22 cellular contexts compared by ENCODE assay signal in the genomic region with DNA sequence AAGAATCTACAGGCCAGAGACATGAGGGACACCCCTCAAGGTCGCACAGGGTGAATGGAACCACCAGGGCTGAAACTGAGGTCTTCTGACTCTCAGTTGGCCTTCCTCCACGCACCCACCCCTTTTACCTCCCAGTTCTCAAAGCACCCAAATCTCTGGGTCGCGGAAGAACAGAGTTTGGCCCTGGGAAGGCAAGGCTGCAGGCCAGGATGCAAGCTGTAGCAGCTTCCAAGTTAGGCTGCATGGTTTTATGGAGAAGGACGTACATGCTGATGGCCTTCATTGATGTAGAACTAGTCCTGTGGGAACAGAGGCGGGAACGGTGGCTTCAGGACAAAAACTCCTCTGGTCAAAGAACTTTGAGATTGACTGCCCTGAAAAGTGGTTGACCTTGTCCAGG.
DNase-seq lines count a peak whose midpoint lies in the region; ATAC-seq and TF ChIP-seq lines count a peak whose summit lies in the region.
"Had no signal": no experiment of that assay in that cellular context is flagged by ENCODE, and none has a peak within 500 bp of the region (broad histone marks: within the 10 kb centered on the region; RNA-seq: fewer than 3 reads in every experiment).

No MANE protein-coding gene starts in this region.

- no peaks in the 10 kb centered on the region for H3K36me3 Mint-ChIP-seq in glutamatergic neuron (ENCODE audit: unreplicated experiment)
- H3K36me3 Mint-ChIP-seq: CD4-positive, CD25-positive, alpha-beta regulatory T cell had no signal

- peaks cover 7% of the 10 kb centered on the region for H3K4me1 Mint-ChIP-seq in glutamatergic neuron (ENCODE audit: low read depth, unreplicated experiment)

- H3K27me3 Mint-ChIP-seq in glutamatergic neuron (ENCODE audit: unreplicated experiment), result peaks cover 4% of the 10 kb centered on the region
- H3K27me3 Mint-ChIP-seq: CD4-positive, CD25-positive, alpha-beta regulatory T cell had no signal

- no peak overlapping the region for H3K4me3 Mint-ChIP-seq in glutamatergic neuron (ENCODE audit: unreplicated experiment)
- H3K4me3 Mint-ChIP-seq: CD4-positive, CD25-positive, alpha-beta regulatory T cell; H9 had no signal

- no peak for TF ChIP-seq POLR2A in testis (IDR thresholded peaks at IDR 0.05)

- 88 to 89% methylated on average over 7 of the region's 7 CpGs for WGBS in testis, 2 donors

- peaks cover 2% of the 10 kb centered on the region for H3K9me3 Mint-ChIP-seq in glutamatergic neuron (ENCODE audit: unreplicated experiment)
- H3K9me3 Mint-ChIP-seq: H9 had no signal

- no peaks in the 10 kb centered on the region for H3K36me3 ChIP-seq in testis (ENCODE audit: low read depth, missing control alignments)
- H3K36me3 ChIP-seq: BLaER1 had no signal

- intact Hi-C loops in cardiac septum (cut with DNase I) (no loop called here), Right ventricle myocardium superior (cut with DNase I) (no loop called here), testis (cut with DNase I; ENCODE audit: low total_unique reads) (no loop called here)

- no peak for ATAC-seq in Right ventricle myocardium superior (ENCODE audit: poor library complexity)
- ATAC-seq in HG03045 (IDR thresholded peaks at IDR 0.05; ENCODE audit: unreplicated experiment), result no peak
- ATAC-seq in GM21737 (IDR thresholded peaks at IDR 0.05; ENCODE audit: unreplicated experiment), result no peak
- ATAC-seq: HepG2, Right ventricle myocardium inferior had no signal

- no peak for TF ChIP-seq CTCF in glutamatergic neuron (IDR thresholded peaks at IDR 0.05; ENCODE audit: partially characterized antibody, unreplicated experiment)
- no peak for TF ChIP-seq CTCF in testis (IDR thresholded peaks at IDR 0.05)

- no peaks in the 10 kb centered on the region for H3K4me1 ChIP-seq in testis

- no peak overlapping the region for H3K4me3 ChIP-seq in testis
- H3K4me3 ChIP-seq: BLaER1, PC-9 had no signal

- no peak overlapping the region for H3K27ac ChIP-seq in testis
- H3K27ac ChIP-seq: BLaER1, PC-9 had no signal

- peak; percentile 43 for DNase-seq in cardiac septum (ENCODE audit: low spot score)
- DNase-seq in Right ventricle myocardium superior, result no peak
- peak; percentile 20 for DNase-seq in activated CD8-positive, alpha-beta memory T cell treated with anti-CD3 and anti-CD28 coated beads, Interleukin-2, amount 50 U/mL, for 48 hours
- no peak for DNase-seq in glutamatergic neuron
- peak; percentile 10 for DNase-seq in testis
- DNase-seq in central memory CD4-positive, alpha-beta T cell, result no peak
- DNase-seq: CD4-positive, CD25-positive, alpha-beta regulatory T cell; H9; Karpas-422; NCI-H1092 treated with DMSO at 0.1 percent for 48 hours; NCI-H146; NCI-H1930; NCI-H446 treated with DMSO at 0.1 percent for 48 hours; NCI-H526; NCI-H82; NK-92 treated with Interleukin-12 subunit alpha and Interleukin-12 subunit beta, amount 100 ng/mL, for 24 hours; PC-9 had no signal

- H3K27me3 ChIP-seq in testis, result no peaks in the 10 kb centered on the region
- H3K27me3 ChIP-seq: BLaER1 had no signal

- H3K27ac Mint-ChIP-seq in glutamatergic neuron (ENCODE audit: unreplicated experiment), result peak overlapping the region; percentile 39
- H3K27ac Mint-ChIP-seq: CD4-positive, CD25-positive, alpha-beta regulatory T cell; H9 had no signal

- no peaks in the 10 kb centered on the region for H3K9me3 ChIP-seq in testis
- H3K9me3 ChIP-seq: BLaER1 had no signal

Comparison
In these comparisons a context has a peak if more than half of its experiments do, and no peak if none do; other contexts are left out.
1. DNase-seq: peak in cardiac septum (single experiment), activated CD8-positive, alpha-beta memory T cell treated with anti-CD3 and anti-CD28 coated beads, Interleukin-2, amount 50 U/mL, for 48 hours (single experiment) and testis (single experiment); none in Right ventricle myocardium superior (single experiment), glutamatergic neuron (single experiment) and central memory CD4-positive, alpha-beta T cell (single experiment).